In genomic region chr7:142319970-142320369, GRCh38 we compare ENCODE assay signal across 10 cellular contexts.
DNase-seq lines count a peak whose midpoint lies in the region; ATAC-seq, FAIRE-seq and TF ChIP-seq lines count a peak whose summit lies in the region.
"Had no signal": no experiment of that assay in that cellular context is flagged by ENCODE, and none has a peak within 500 bp of the region (broad histone marks: within the 10 kb centered on the region; RNA-seq: fewer than 3 reads in every experiment).

No MANE protein-coding gene starts in this region.

- no peaks in the 10 kb centered on the region for H3K36me3 Mint-ChIP-seq in astrocyte (ENCODE audit: low read depth, unreplicated experiment)
- H3K36me3 Mint-ChIP-seq: memory B cell had no signal

- peaks cover 16% of the 10 kb centered on the region for H3K27me3 Mint-ChIP-seq in astrocyte (ENCODE audit: low read depth, unreplicated experiment)

- H3K9me3 Mint-ChIP-seq in astrocyte (ENCODE audit: unreplicated experiment) = no peaks in the 10 kb centered on the region
- H3K9me3 Mint-ChIP-seq: memory B cell had no signal

- H3K4me1 Mint-ChIP-seq in astrocyte (ENCODE audit: low read depth, unreplicated experiment) = no peaks in the 10 kb centered on the region
- H3K4me1 Mint-ChIP-seq: memory B cell had no signal

- H3K9me3 ChIP-seq in astrocyte (ENCODE audit: insufficient read depth, low read depth, low read length) (no peaks in the 10 kb centered on the region), prostate gland (no peaks in the 10 kb centered on the region)

- no peak overlapping the region for H3K27ac Mint-ChIP-seq in astrocyte (ENCODE audit: unreplicated experiment)
- H3K27ac Mint-ChIP-seq: memory B cell had no signal

- no peak for TF ChIP-seq POLR2A in prostate gland (IDR thresholded peaks at IDR 0.05)

- H3K9ac ChIP-seq in astrocyte (ENCODE audit: low read length) = no peak overlapping the region

- no peak overlapping the region for H3K4me3 Mint-ChIP-seq in astrocyte (ENCODE audit: unreplicated experiment)
- H3K4me3 Mint-ChIP-seq: memory B cell had no signal

- peak; percentile 3 for DNase-seq in OCI-M1 (lab: John Stamatoyannopoulos, UW)
- no peak for DNase-seq in astrocyte (ENCODE audit: low read depth)
- DNase-seq in stimulated activated CD4-positive, alpha-beta T cell treated with anti-CD3 and anti-CD28 coated beads, Interleukin-12 subunit alpha, Interleukin-12 subunit beta, amount 100 ng/mL, for 4 hours = peak; percentile 29
- no peak for DNase-seq in OCI-M2 (lab: John Stamatoyannopoulos, UW; ENCODE audit: unreplicated experiment)
- DNase-seq in prostate gland (ENCODE audit: low spot score) = no peak
- no peak for DNase-seq in activated gamma-delta T cell treated with Interleukin-2 at 50 U/mL for 16 hours
- DNase-seq: amygdala had no signal

- 30% methylated on average over 3 of the region's 3 CpGs for WGBS in prostate gland

- H3K4me3 ChIP-seq in astrocyte (ENCODE audit: insufficient read depth, low read depth, low read length) (no peak overlapping the region), prostate gland (no peak overlapping the region)

- no peak overlapping the region for H2AFZ ChIP-seq in astrocyte (ENCODE audit: low read depth, low read length)

- no peaks in the 10 kb centered on the region for H3K4me1 ChIP-seq in astrocyte (ENCODE audit: insufficient read depth, low read length)
- no peaks in the 10 kb centered on the region for H3K4me1 ChIP-seq in prostate gland (replicated peaks)

- intact Hi-C loops in prostate gland (cut with DNase I) = no loop called here

- H3K27me3 ChIP-seq in astrocyte (ENCODE audit: insufficient read depth, low read length) (no peaks in the 10 kb centered on the region), prostate gland (replicated peaks; ENCODE audit: insufficient read depth) (no peaks in the 10 kb centered on the region)

- TF ChIP-seq CTCF in GM12874 (IDR thresholded peaks at IDR 0.05; ENCODE audit: insufficient read depth, low read depth, low read length) = peak; percentile 49; the same call in 1 of the 2 replicates
- TF ChIP-seq CTCF in astrocyte (IDR thresholded peaks at IDR 0.05; ENCODE audit: insufficient read depth, low read depth, low read length) = peak; percentile 9
- no peak for TF ChIP-seq CTCF in prostate gland (IDR thresholded peaks at IDR 0.05)

- H4K20me1 ChIP-seq in astrocyte (ENCODE audit: insufficient read depth, low read length) = no peaks in the 10 kb centered on the region

- H3K36me3 ChIP-seq in astrocyte (ENCODE audit: insufficient read depth, low read length) (no peaks in the 10 kb centered on the region), prostate gland (no peaks in the 10 kb centered on the region)

- ATAC-seq in GM21619 (IDR thresholded peaks at IDR 0.05; ENCODE audit: unreplicated experiment) = no peak

- H3K79me2 ChIP-seq in astrocyte (ENCODE audit: insufficient read depth, low read length) = no peaks in the 10 kb centered on the region

- H3K27ac ChIP-seq in astrocyte (ENCODE audit: low read depth, low read length) = no peak overlapping the region
- H3K27ac ChIP-seq in prostate gland = no peak overlapping the region

- no peak for FAIRE-seq in astrocyte (lab: Jason Lieb, UNC)

- no peak overlapping the region for H3K4me2 ChIP-seq in astrocyte (ENCODE audit: low read length)

Comparison
In these comparisons a context has a peak if more than half of its experiments do, and no peak if none do; other contexts are left out.
1. CTCF ChIP-seq: peak in GM12874 (single experiment) and astrocyte (single experiment); none in prostate gland (0 of 4).
2. DNase-seq: peak in OCI-M1 (single experiment) and stimulated activated CD4-positive, alpha-beta T cell treated with anti-CD3 and anti-CD28 coated beads, Interleukin-12 subunit alpha, Interleukin-12 subunit beta, amount 100 ng/mL, for 4 hours (single experiment); none in astrocyte (single experiment), OCI-M2 (single experiment), prostate gland (single experiment) and activated gamma-delta T cell treated with Interleukin-2 at 50 U/mL for 16 hours (single experiment).